In the genomic region with DNA sequence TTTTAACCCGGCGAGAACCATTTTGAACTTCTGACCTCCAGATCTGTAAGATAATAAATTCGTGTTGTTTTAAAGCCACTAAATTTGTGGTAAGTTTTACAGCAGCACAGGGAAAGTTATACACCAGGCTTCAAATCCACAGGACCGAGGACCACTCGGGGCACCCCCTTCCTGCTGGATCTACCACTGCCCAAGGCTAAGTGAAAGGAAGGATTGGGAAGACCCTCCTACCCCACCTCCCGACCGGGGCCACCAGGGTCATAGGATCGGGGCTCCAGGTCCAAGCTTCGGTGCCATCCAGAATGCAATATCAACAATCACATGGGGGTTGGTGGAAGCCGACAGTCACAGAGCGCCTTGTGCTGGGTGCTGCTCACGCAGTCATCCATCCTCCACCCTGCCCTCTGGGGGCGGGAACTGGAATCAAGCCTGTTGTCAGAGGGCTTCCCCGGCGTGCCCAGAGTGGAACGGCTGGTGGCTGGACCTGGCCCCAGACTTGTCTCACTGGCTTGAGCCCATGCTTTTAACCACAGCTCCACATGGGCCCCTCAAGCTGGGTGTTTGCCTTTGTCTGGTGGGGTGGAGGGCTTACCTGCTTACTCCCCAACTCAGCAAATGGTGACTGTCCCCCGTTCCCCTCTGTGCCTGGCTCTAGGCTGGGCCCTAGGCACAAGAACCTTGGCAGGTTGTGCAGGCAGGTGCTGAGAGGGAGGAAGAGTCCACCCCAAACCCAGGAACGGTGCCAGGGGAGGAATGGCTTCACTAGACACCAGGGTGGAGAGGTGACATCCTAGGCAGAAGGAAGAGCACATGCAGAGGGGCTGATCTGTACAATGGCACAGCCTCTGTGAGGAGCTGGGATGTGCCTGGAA, we compare ENCODE assay signal across 1 cellular context.
TF ChIP-seq lines count a peak whose summit lies in the region.

No MANE protein-coding gene starts in this region.

TF ChIP-seq in K562, 482 proteins besides CTCF, POLR2A, EP300 and RAD21 (continued from another document):
- TF ChIP-seq MCM7 (IDR thresholded peaks at IDR 0.05) (no peak), NFE2 (IDR thresholded peaks at IDR 0.05; ENCODE audit: low read depth) (no peak), XRCC3 (IDR thresholded peaks at IDR 0.05) (no peak)
- TF ChIP-seq, protein P1, sequence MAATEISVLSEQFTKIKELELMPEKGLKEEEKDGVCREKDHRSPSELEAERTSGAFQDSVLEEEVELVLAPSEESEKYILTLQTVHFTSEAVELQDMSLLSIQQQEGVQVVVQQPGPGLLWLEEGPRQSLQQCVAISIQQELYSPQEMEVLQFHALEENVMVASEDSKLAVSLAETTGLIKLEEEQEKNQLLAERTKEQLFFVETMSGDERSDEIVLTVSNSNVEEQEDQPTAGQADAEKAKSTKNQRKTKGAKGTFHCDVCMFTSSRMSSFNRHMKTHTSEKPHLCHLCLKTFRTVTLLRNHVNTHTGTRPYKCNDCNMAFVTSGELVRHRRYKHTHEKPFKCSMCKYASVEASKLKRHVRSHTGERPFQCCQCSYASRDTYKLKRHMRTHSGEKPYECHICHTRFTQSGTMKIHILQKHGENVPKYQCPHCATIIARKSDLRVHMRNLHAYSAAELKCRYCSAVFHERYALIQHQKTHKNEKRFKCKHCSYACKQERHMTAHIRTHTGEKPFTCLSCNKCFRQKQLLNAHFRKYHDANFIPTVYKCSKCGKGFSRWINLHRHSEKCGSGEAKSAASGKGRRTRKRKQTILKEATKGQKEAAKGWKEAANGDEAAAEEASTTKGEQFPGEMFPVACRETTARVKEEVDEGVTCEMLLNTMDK (IDR thresholded peaks at IDR 0.05; ENCODE audit: borderline replicate concordance, insufficient read depth, low read depth, low read length, poor library complexity, severe bottlenecking), result peak; percentile 35
TF ChIP-seq in K562: peak in this region for 3.
